ENCODE assay signal across 8 cellular contexts in the genomic region with DNA sequence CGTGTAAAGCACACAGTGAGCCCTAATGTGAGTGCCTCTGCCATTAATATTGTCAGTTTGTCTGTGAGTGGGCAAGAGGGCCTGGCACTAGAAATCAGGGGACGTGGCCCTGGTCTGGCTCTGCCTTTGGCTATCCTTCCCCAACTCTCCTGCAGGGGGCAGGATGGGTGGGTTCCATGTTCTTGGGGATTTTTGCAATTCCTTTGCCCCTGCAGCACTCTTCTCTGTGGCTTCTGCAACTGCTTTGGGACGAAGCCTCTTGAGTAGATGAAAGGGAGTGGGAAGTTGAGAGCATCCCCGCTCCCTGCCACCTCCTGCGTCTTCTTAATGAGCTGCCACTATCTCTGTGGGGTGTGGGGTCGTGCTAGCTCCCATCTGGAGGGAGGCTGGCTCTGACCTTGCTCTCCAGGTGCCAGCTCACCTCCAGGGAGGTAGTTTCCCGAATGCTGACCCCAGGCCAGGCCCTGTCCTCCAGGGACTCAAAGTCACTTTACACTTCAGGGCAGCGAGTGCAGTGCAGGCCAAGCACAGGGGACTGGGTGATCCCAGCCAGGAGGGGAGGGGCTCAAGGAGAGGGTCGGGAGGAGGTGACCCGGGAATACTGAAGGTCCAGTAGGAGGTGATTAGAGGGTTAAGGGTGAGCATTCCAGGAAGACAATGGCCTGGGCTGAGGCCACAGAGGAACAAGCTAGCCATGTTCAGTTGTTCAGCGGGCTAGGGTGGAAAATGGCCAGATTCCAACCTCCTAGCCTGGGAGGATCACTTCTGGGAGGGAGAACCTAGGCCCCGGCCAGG.
DNase-seq lines count a peak whose midpoint lies in the region; ATAC-seq and TF ChIP-seq lines count a peak whose summit lies in the region.

No MANE protein-coding gene starts in this region.

- H3K9me3 Mint-ChIP-seq in CD8-positive, alpha-beta memory T cell: peaks cover 0 to 8% (median 4%) of the 10 kb centered on the region in 5 donors

- TF ChIP-seq CTCF in AG04449 (IDR thresholded peaks at IDR 0.05; ENCODE audit: insufficient read depth, low read length, missing control alignments) (peak; percentile 32), PC-9 (conservative IDR thresholded peaks at IDR 0.05) (peak; percentile 49), foreskin fibroblast (IDR thresholded peaks at IDR 0.05; ENCODE audit: low read depth, low read length) (peak; percentile 40)

- H3K4me1 Mint-ChIP-seq in CD8-positive, alpha-beta memory T cell: no peaks in the 10 kb centered on the region

- POLR2A ChIA-PET in AG04449 (lab: Yijun Ruan, JAX): interaction anchor here (0.6 kb wide), 1 partner anchor 78 kb away, joined by 3 read pairs; no protein-coding TSS in a partner anchor
- POLR2A ChIA-PET in PC-9 (lab: Charles Lee; ENCODE audit: unreplicated experiment): no interaction called here
- POLR2A ChIA-PET in CD8-positive, alpha-beta memory T cell (lab: Charles Lee): no interaction called here

- H3K36me3 ChIP-seq in PC-9 (ENCODE audit: low read depth): no peaks in the 10 kb centered on the region
- H3K36me3 ChIP-seq in CD8-positive, alpha-beta memory T cell (ENCODE audit: insufficient read depth, low read length): no peaks in the 10 kb centered on the region

- CTCF ChIA-PET in AG04449 (lab: Yijun Ruan, JAX): interaction anchor here (0.6 to 4.7 kb wide), 13 partner anchors 9 to 717 kb away, joined by 3 to 53 read pairs (median 6); a partner anchor contains a TSS
- CTCF ChIA-PET in PC-9 (lab: Charles Lee): no interaction called here
- CTCF ChIA-PET in CD8-positive, alpha-beta memory T cell (lab: Charles Lee): interaction anchor here (0.7 to 3.1 kb wide), 4 partner anchors 15 to 121 kb away, joined by 3 to 25 read pairs (median 6); a partner anchor contains a TSS

- H3K9me3 ChIP-seq in PC-9 (ENCODE audit: insufficient read depth, low read depth): no peaks in the 10 kb centered on the region
- no peaks in the 10 kb centered on the region for H3K9me3 ChIP-seq in CD8-positive, alpha-beta memory T cell (ENCODE audit: low read length)

- H3K27me3 ChIP-seq in PC-9 (ENCODE audit: insufficient read depth, low read depth): peaks cover 41% of the 10 kb centered on the region; the same call in 1 of the 2 replicates
- no peaks in the 10 kb centered on the region for H3K27me3 ChIP-seq in CD8-positive, alpha-beta memory T cell (ENCODE audit: insufficient read depth, low read length, poor library complexity, severe bottlenecking)

- no peak overlapping the region for H3K4me3 ChIP-seq in AG04449 (ENCODE audit: low read depth, low read length)
- H3K4me3 ChIP-seq in PC-9: no peak overlapping the region
- no peak overlapping the region for H3K4me3 ChIP-seq in foreskin fibroblast (ENCODE audit: low read depth in 1 of 2, low read length in 2 of 2)
- H3K4me3 ChIP-seq in CD8-positive, alpha-beta memory T cell (ENCODE audit: low read length): no peak overlapping the region

- no peaks in the 10 kb centered on the region for H4K20me1 ChIP-seq in PC-9 (ENCODE audit: insufficient read depth)

- H3K4me2 ChIP-seq in PC-9: no peak overlapping the region

- H3K36me3 Mint-ChIP-seq in CD8-positive, alpha-beta memory T cell: no peaks in the 10 kb centered on the region

- TF ChIP-seq POLR2A in GM18505 (IDR thresholded peaks at IDR 0.05; ENCODE audit: borderline replicate concordance, extremely low read depth, insufficient read depth, insufficient read length): no peak

- H3K4me3 Mint-ChIP-seq in CD8-positive, alpha-beta memory T cell: no peak overlapping the region

- no peaks in the 10 kb centered on the region for H3F3A ChIP-seq in PC-9 (ENCODE audit: insufficient read depth, low read depth)

- H3K4me1 ChIP-seq in PC-9 (replicated peaks; ENCODE audit: insufficient read depth): no peaks in the 10 kb centered on the region
- H3K4me1 ChIP-seq in CD8-positive, alpha-beta memory T cell (ENCODE audit: insufficient read depth, low read length): no peaks in the 10 kb centered on the region

- H2AFZ ChIP-seq in PC-9: no peak overlapping the region

- no peaks in the 10 kb centered on the region for H3K9me2 ChIP-seq in PC-9 (ENCODE audit: insufficient read depth)

- H3K79me2 ChIP-seq in PC-9 (ENCODE audit: low read depth): no peaks in the 10 kb centered on the region

- no peak for ATAC-seq in GM18502 (IDR thresholded peaks at IDR 0.05; ENCODE audit: poor library complexity, unreplicated experiment)
- ATAC-seq in GM18505 (IDR thresholded peaks at IDR 0.05; ENCODE audit: unreplicated experiment): no peak
- no peak for ATAC-seq in HG03175 (IDR thresholded peaks at IDR 0.05; ENCODE audit: unreplicated experiment)

- intact Hi-C loops in PC-9 (cut with micrococcal nuclease; ENCODE audit: unreplicated experiment): loop anchor here (5.0 kb wide), 1 partner anchor 118 kb away; no protein-coding TSS in a partner anchor

- BruUV-seq in PC-9 (replicated peaks; lab: Mats Ljungman, UMichigan): no TSS peak

- H3K27ac Mint-ChIP-seq in CD8-positive, alpha-beta memory T cell: no peak overlapping the region

- DNase-seq in AG04449 (ENCODE audit: low read depth, low spot score) (no peak), ELF-1 (ENCODE audit: low read depth, low spot score) (peak; percentile 63), PC-9 (no peak), foreskin fibroblast (peak in 1 of 2 donors; percentile 28)
- no peak for DNase-seq in CD8-positive, alpha-beta memory T cell

- H3K27ac ChIP-seq in PC-9: no peak overlapping the region
- H3K27ac ChIP-seq in CD8-positive, alpha-beta memory T cell (ENCODE audit: low read depth, low read length): no peak overlapping the region

- H3K27me3 Mint-ChIP-seq in CD8-positive, alpha-beta memory T cell: peaks cover 24 to 47% of the 10 kb centered on the region in 2 donors
